In genomic region chr4:10761903-10762302, GRCh38 we compare ENCODE assay signal across 22 cellular contexts.
DNase-seq lines count a peak whose midpoint lies in the region; ATAC-seq and TF ChIP-seq lines count a peak whose summit lies in the region.
"Had no signal": no experiment of that assay in that cellular context is flagged by ENCODE, and none has a peak within 500 bp of the region (broad histone marks: within the 10 kb centered on the region; RNA-seq: fewer than 3 reads in every experiment).

No MANE protein-coding gene starts in this region.

- POLR2A ChIA-PET in AG04450 (lab: Yijun Ruan, JAX) = interaction anchor here (1.2 kb wide), 1 partner anchor 156 kb away, joined by 4 read pairs; no protein-coding TSS in a partner anchor

- peak overlapping the region; percentile 53 for H3K27ac Mint-ChIP-seq in HFFc6
- H3K27ac Mint-ChIP-seq: CD4-positive, CD25-positive, alpha-beta regulatory T cell; IgD-negative memory B cell had no signal

- no peak overlapping the region for H3K4me3 ChIP-seq in AG04450 (ENCODE audit: low read depth, low read length)
- H3K4me3 ChIP-seq in fibroblast of the aortic adventitia (ENCODE audit: low read depth, low read length) = no peak overlapping the region
- no peak overlapping the region for H3K4me3 ChIP-seq in aorta (ENCODE audit: low read length in 2 of 2)
- H3K4me3 ChIP-seq: GM12878 had no signal

- H3K4me1 Mint-ChIP-seq in HFFc6 (ENCODE audit: low read depth) = peaks cover 25% of the 10 kb centered on the region
- H3K4me1 Mint-ChIP-seq: CD4-positive, CD25-positive, alpha-beta regulatory T cell had no signal

- H3K27me3 ChIP-seq in AG04450 (ENCODE audit: control insufficient read depth, insufficient read depth, low read length) (no peaks in the 10 kb centered on the region), aorta (ENCODE audit: control insufficient read depth in 1 of 2, insufficient read depth in 2 of 2, low read length in 1 of 2) (no peaks in the 10 kb centered on the region)
- H3K27me3 ChIP-seq: BE2C had no signal

- no peak for ATAC-seq in aorta (ENCODE audit: low FRiP score)
- ATAC-seq: GM12878, SK-N-SH treated with all-trans-retinoic acid at 6 μM for 48 hours had no signal

- H3K27ac ChIP-seq in AG04450 (ENCODE audit: low read depth, low read length) (peak overlapping the region; percentile 48), aorta (ENCODE audit: low read depth in 1 of 2, low read length in 2 of 2) (no peak overlapping the region)
- H3K27ac ChIP-seq: HL-60 had no signal

- peaks cover 3% of the 10 kb centered on the region; the same call in 1 of the 2 replicates for H3K27me3 Mint-ChIP-seq in HFFc6 (ENCODE audit: insufficient read depth)
- H3K27me3 Mint-ChIP-seq: CD4-positive, CD25-positive, alpha-beta regulatory T cell; IgD-negative memory B cell had no signal

- no peaks in the 10 kb centered on the region for H3K9me3 Mint-ChIP-seq in HFFc6

- H3K36me3 ChIP-seq in aorta (ENCODE audit: control insufficient read depth in 1 of 2, insufficient read depth in 2 of 2, low read length in 1 of 2) = no peaks in the 10 kb centered on the region
- H3K36me3 ChIP-seq: BE2C had no signal

- DNase-seq in AG04450 (ENCODE audit: low read depth, low spot score) (no peak), HFFc6 (peak; percentile 36), amniotic epithelial cell (ENCODE audit: low read depth) (peak; percentile 3), fibroblast of the aortic adventitia (ENCODE audit: low read depth) (peak; percentile 40), aorta (no peak), NCI-H82 treated with DMSO at 0.1 percent for 48 hours (lab: John Stamatoyannopoulos, UW; ENCODE audit: unreplicated experiment) (no peak), NCI-H1417 (lab: John Stamatoyannopoulos, UW) (no peak), NCI-H226 (no peak)
- DNase-seq: 8988T; BE2C; CD4-positive, CD25-positive, alpha-beta regulatory T cell; COR-L47; H7; Karpas-422; NCI-H1092 treated with DMSO at 0.1 percent for 48 hours; NCI-H2081; NCI-H774; OCI-M1 had no signal

- H3K9me3 ChIP-seq in AG04450 (ENCODE audit: control insufficient read depth, insufficient read depth, low read length) (no peaks in the 10 kb centered on the region), aorta (ENCODE audit: control insufficient read depth, low read length) (no peaks in the 10 kb centered on the region)
- H3K9me3 ChIP-seq: BE2C had no signal

- 84 to 97% methylated on average over 1 of the region's 1 CpG for WGBS in aorta, 2 donors

- no peaks in the 10 kb centered on the region for H3K36me3 Mint-ChIP-seq in HFFc6 (ENCODE audit: low read depth)
- H3K36me3 Mint-ChIP-seq: CD4-positive, CD25-positive, alpha-beta regulatory T cell had no signal

- intact Hi-C loops in aorta (cut with DNase I) = no loop called here

- no peak overlapping the region; the same call in 1 of the 2 replicates for H3K4me3 Mint-ChIP-seq in HFFc6
- H3K4me3 Mint-ChIP-seq: CD4-positive, CD25-positive, alpha-beta regulatory T cell; IgD-negative memory B cell had no signal

- CTCF ChIA-PET in AG04450 (lab: Charles Lee) = no interaction called here

- H3K4me1 ChIP-seq in aorta (ENCODE audit: control insufficient read depth in 1 of 2, insufficient read depth in 2 of 2, low read length in 2 of 2) = no peaks in the 10 kb centered on the region
- H3K4me1 ChIP-seq: BE2C had no signal

- TF ChIP-seq CTCF in AG04450 (IDR thresholded peaks at IDR 0.05; ENCODE audit: low read depth, low read length) (no peak), HFFc6 (IDR thresholded peaks at IDR 0.05) (no peak), fibroblast of the aortic adventitia (IDR thresholded peaks at IDR 0.05; ENCODE audit: insufficient read depth, low read length) (no peak)

Comparison
In these comparisons a context has a peak if more than half of its experiments do, and no peak if none do; other contexts are left out.
1. DNase-seq: peak in HFFc6 (single experiment), amniotic epithelial cell (single experiment) and fibroblast of the aortic adventitia (single experiment); none in AG04450 (single experiment), aorta (0 of 2), NCI-H82 treated with DMSO at 0.1 percent for 48 hours (single experiment), NCI-H1417 (0 of 3) and NCI-H226 (single experiment).